Comparison of ENCODE assay signal across 23 cellular contexts in the genomic region with DNA sequence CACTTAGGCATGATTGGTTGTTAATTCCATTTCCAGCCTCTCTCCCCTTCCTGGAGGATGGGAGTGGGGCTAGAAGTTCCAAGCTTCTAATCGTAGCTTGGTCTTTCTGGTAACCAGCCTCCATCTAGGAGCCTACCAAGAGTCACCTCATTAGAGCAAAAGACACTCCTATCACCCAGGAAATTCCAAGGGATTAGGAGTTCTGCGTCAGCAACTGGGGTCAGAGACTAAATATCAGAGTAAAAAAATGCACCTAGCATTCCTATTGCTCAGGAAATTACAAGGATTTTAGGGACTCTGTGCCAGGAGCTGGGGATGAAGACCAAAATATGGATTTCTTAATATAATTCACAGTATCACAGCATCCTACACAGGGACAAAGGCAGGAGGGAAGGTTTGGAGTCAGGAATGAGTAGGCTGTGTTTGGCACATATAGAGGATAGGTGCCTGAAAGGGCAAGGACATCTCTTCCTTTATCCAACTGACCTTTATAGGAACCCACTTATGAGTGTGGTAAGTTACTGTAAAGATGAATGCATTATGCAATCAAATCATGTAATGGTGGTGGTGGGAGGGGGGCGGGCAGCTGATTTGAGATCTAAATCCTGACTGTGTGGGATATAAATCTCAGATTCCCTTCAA. TPM values are rescaled to one million over a fixed set of nuclear protein-coding genes. Genes with fewer than 3 reads are reported as not detected.
A peak's percentile ranks its signal among the peaks of the same experiment; 100 is the strongest.
DNase-seq lines count a peak whose midpoint lies in the region; ATAC-seq and TF ChIP-seq lines count a peak whose summit lies in the region.
"Had no signal": no experiment of that assay in that cellular context is flagged by ENCODE, and none has a peak within 500 bp of the region (broad histone marks: within the 10 kb centered on the region; RNA-seq: fewer than 3 reads in every experiment).

No MANE protein-coding gene starts in this region.

- TF ChIP-seq CTCF in cardiac fibroblast (IDR thresholded peaks at IDR 0.05; ENCODE audit: low read depth, low read length) = no peak
- TF ChIP-seq CTCF in smooth muscle cell (IDR thresholded peaks at IDR 0.05; ENCODE audit: borderline replicate concordance, insufficient read depth, poor library complexity, severe bottlenecking) = no peak

- no peak overlapping the region for H3K27ac ChIP-seq in smooth muscle cell (ENCODE audit: low read depth)
- H3K27ac ChIP-seq in naive thymus-derived CD4-positive, alpha-beta T cell (ENCODE audit: low read depth, low read length) = no peak overlapping the region
- H3K27ac ChIP-seq in Karpas-422 (ENCODE audit: low read length) = no peak overlapping the region
- H3K27ac ChIP-seq: BLaER1, gastrocnemius medialis, left ventricle myocardium inferior, right lobe of liver had no signal

- H3K4me2 ChIP-seq in smooth muscle cell (peak overlapping the region; percentile 24), Karpas-422 (ENCODE audit: low read depth, low read length, poor library complexity, severe bottlenecking) (no peak overlapping the region)
- H3K4me2 ChIP-seq: BLaER1 had no signal

- H3K36me3 Mint-ChIP-seq in naive thymus-derived CD4-positive, alpha-beta T cell = no peaks in the 10 kb centered on the region
- H3K36me3 Mint-ChIP-seq: WTC11 had no signal

- CTCF ChIA-PET in naive thymus-derived CD4-positive, alpha-beta T cell (lab: Charles Lee) = no interaction called here

- no peaks in the 10 kb centered on the region for H4K20me1 ChIP-seq in smooth muscle cell (ENCODE audit: low read depth)
- H4K20me1 ChIP-seq in Karpas-422 (ENCODE audit: insufficient read depth, low read depth, low read length) = no peaks in the 10 kb centered on the region
- H4K20me1 ChIP-seq: BLaER1 had no signal

- peaks cover 0 to 14% (median 6%) of the 10 kb centered on the region in 11 donors for H3K9me3 Mint-ChIP-seq in naive thymus-derived CD4-positive, alpha-beta T cell

- no peak overlapping the region for H3K4me3 ChIP-seq in cardiac fibroblast (replicated peaks in 1 of 2; ENCODE audit: low read depth in 2 of 2, low read length in 2 of 2)
- H3K4me3 ChIP-seq in smooth muscle cell = no peak overlapping the region
- H3K4me3 ChIP-seq in naive thymus-derived CD4-positive, alpha-beta T cell (ENCODE audit: low read length) = no peak overlapping the region
- no peak overlapping the region for H3K4me3 ChIP-seq in Karpas-422 (ENCODE audit: low read length)
- H3K4me3 ChIP-seq: BLaER1, gastrocnemius medialis, left ventricle myocardium inferior, right lobe of liver had no signal

- H2AFZ ChIP-seq in smooth muscle cell (ENCODE audit: low read depth) (no peak overlapping the region), Karpas-422 (ENCODE audit: low read length) (no peak overlapping the region)

- peaks cover 0 to 5% (median 0%) of the 10 kb centered on the region in 7 donors for H3K4me1 Mint-ChIP-seq in naive thymus-derived CD4-positive, alpha-beta T cell
- H3K4me1 Mint-ChIP-seq: T-helper 17 cell had no signal

- H3K9ac ChIP-seq in smooth muscle cell (ENCODE audit: low read depth) = no peak overlapping the region
- no peak overlapping the region for H3K9ac ChIP-seq in Karpas-422 (ENCODE audit: low read length)
- H3K9ac ChIP-seq: BLaER1 had no signal

- ATAC-seq in naive thymus-derived CD4-positive, alpha-beta T cell = no peak
- ATAC-seq: gastrocnemius medialis, right lobe of liver, Right ventricle myocardium inferior, T-helper 17 cell, WTC11 had no signal

- 52% methylated on average over 3 of the region's 3 CpGs for WGBS in smooth muscle cell (ENCODE audit: low lambda C conversion rate)

- H3K79me2 ChIP-seq in smooth muscle cell (ENCODE audit: low read depth) (no peaks in the 10 kb centered on the region), Karpas-422 (ENCODE audit: low read length) (no peaks in the 10 kb centered on the region)

- DNase-seq in EH (ENCODE audit: low read depth) (peak; percentile 91), M059J (ENCODE audit: low read depth) (peak; percentile 78), cardiac fibroblast (ENCODE audit: low read depth in 2 of 2) (peak; percentile 5 to 70), smooth muscle cell (lab: John Stamatoyannopoulos, UW; ENCODE audit: unreplicated experiment) (no peak), Karpas-422 (no peak), epidermal melanocyte (ENCODE audit: insufficient read length, low spot score) (no peak)
- DNase-seq in naive thymus-derived CD4-positive, alpha-beta T cell = no peak
- no peak for DNase-seq in stimulated activated CD4-positive, alpha-beta T cell treated with anti-CD3 and anti-CD28 coated beads, Interleukin-2, amount 100 ng/mL, for 48 hours
- DNase-seq: activated CD8-positive, alpha-beta memory T cell treated with anti-CD3 and anti-CD28 coated beads for 24 hours; amygdala; DMS53; gastrocnemius medialis; H9; Kasumi-1; left ventricle myocardium inferior; nucleus accumbens; right lobe of liver; stimulated activated CD4-positive, alpha-beta T cell treated with anti-CD3 and anti-CD28 coated beads, Interleukin-4, amount 100 ng/mL, for 4 hours; stimulated activated CD8-positive, alpha-beta memory T cell treated with anti-CD3 and anti-CD28 coated beads, Interleukin-4, amount 100 ng/mL, for 48 hours; T-helper 17 cell had no signal

- H3K9me2 ChIP-seq in Karpas-422 (replicated peaks; ENCODE audit: insufficient read depth, low read length) = no peaks in the 10 kb centered on the region

- H3K4me1 ChIP-seq in smooth muscle cell (ENCODE audit: low read depth) (no peaks in the 10 kb centered on the region), Karpas-422 (ENCODE audit: low read length) (no peaks in the 10 kb centered on the region)
- H3K4me1 ChIP-seq in naive thymus-derived CD4-positive, alpha-beta T cell (ENCODE audit: control insufficient read depth in 2 of 2, insufficient read depth in 2 of 2, low read length in 2 of 2) = no peaks in the 10 kb centered on the region
- H3K4me1 ChIP-seq: BLaER1 had no signal

- H3K27me3 ChIP-seq in smooth muscle cell (ENCODE audit: low read depth) (no peaks in the 10 kb centered on the region), Karpas-422 (ENCODE audit: low read length) (no peaks in the 10 kb centered on the region)
- no peaks in the 10 kb centered on the region for H3K27me3 ChIP-seq in naive thymus-derived CD4-positive, alpha-beta T cell (ENCODE audit: control insufficient read depth in 2 of 2, insufficient read depth in 2 of 2, low read length in 2 of 2)
- H3K27me3 ChIP-seq: BLaER1, gastrocnemius medialis, right lobe of liver had no signal

- no peak overlapping the region for H3K4me3 Mint-ChIP-seq in naive thymus-derived CD4-positive, alpha-beta T cell
- H3K4me3 Mint-ChIP-seq: H9, T-helper 17 cell, WTC11 had no signal

- no peak overlapping the region for H3K27ac Mint-ChIP-seq in naive thymus-derived CD4-positive, alpha-beta T cell
- H3K27ac Mint-ChIP-seq: H9, T-helper 17 cell, WTC11 had no signal

- POLR2A ChIA-PET in naive thymus-derived CD4-positive, alpha-beta T cell (lab: Charles Lee) = no interaction called here

- H3K27me3 Mint-ChIP-seq in naive thymus-derived CD4-positive, alpha-beta T cell = peaks cover 0 to 11% (median 4%) of the 10 kb centered on the region in 5 donors
- H3K27me3 Mint-ChIP-seq: T-helper 17 cell had no signal

- H3K36me3 ChIP-seq in smooth muscle cell (ENCODE audit: low read depth) = no peaks in the 10 kb centered on the region
- no peaks in the 10 kb centered on the region for H3K36me3 ChIP-seq in naive thymus-derived CD4-positive, alpha-beta T cell (ENCODE audit: control insufficient read depth in 2 of 3, insufficient read depth in 3 of 3, low read length in 3 of 3)
- H3K36me3 ChIP-seq in Karpas-422 (ENCODE audit: insufficient read depth, low read length) = no peaks in the 10 kb centered on the region
- H3K36me3 ChIP-seq: gastrocnemius medialis, left ventricle myocardium inferior, right lobe of liver had no signal

- intact Hi-C loops in naive thymus-derived CD4-positive, alpha-beta T cell (cut with micrococcal nuclease) = no loop called here

- H3F3A ChIP-seq in smooth muscle cell (ENCODE audit: low read depth) = no peaks in the 10 kb centered on the region

- no peaks in the 10 kb centered on the region for H3K9me3 ChIP-seq in smooth muscle cell (replicated peaks; ENCODE audit: low read depth)
- H3K9me3 ChIP-seq in naive thymus-derived CD4-positive, alpha-beta T cell (ENCODE audit: control insufficient read depth in 2 of 3, low read length in 3 of 3) = no peaks in the 10 kb centered on the region
- H3K9me3 ChIP-seq in Karpas-422 (ENCODE audit: low read length) = no peaks in the 10 kb centered on the region
- H3K9me3 ChIP-seq: BLaER1, gastrocnemius medialis, left ventricle myocardium inferior, right lobe of liver had no signal

RNA-seq across cellular contexts. Expression of a gene that starts 30.5 kb away (rescaled TPM):
- total RNA-seq in M059J (2014; rRNA removed; shearing (Covaris generic)) = 60.5 and 72.8 TPM in 2 replicates
- total RNA-seq in smooth muscle cell = 6.7 and 7.6 TPM in 2 replicates
- 2.6 and 7.3 TPM in 2 replicates for polyA plus RNA-seq in smooth muscle cell
- 1 to 10 TPM in 1 of 5 experiments, under 1 TPM in 1, not detected in 3; 0.05 to 1.2 TPM for total RNA-seq in naive thymus-derived CD4-positive, alpha-beta T cell
- polyA plus RNA-seq in naive thymus-derived CD4-positive, alpha-beta T cell = not detected
- not detected in 2 replicates for total RNA-seq in Karpas-422 (2014; rRNA removed; shearing (Covaris generic); ENCODE audit: low replicate concordance)
- total RNA-seq: T-helper 17 cell had no signal

Comparison
In these comparisons a context has a peak if more than half of its experiments do, and no peak if none do; other contexts are left out.
1. DNase-seq: peak in EH (single experiment), M059J (single experiment) and cardiac fibroblast (2 of 2); none in smooth muscle cell (single experiment), naive thymus-derived CD4-positive, alpha-beta T cell (0 of 9), Karpas-422 (single experiment), epidermal melanocyte (single experiment) and stimulated activated CD4-positive, alpha-beta T cell treated with anti-CD3 and anti-CD28 coated beads, Interleukin-2, amount 100 ng/mL, for 48 hours (0 of 2).